ENCODE assay signal across 2 cellular contexts in the genomic region with DNA sequence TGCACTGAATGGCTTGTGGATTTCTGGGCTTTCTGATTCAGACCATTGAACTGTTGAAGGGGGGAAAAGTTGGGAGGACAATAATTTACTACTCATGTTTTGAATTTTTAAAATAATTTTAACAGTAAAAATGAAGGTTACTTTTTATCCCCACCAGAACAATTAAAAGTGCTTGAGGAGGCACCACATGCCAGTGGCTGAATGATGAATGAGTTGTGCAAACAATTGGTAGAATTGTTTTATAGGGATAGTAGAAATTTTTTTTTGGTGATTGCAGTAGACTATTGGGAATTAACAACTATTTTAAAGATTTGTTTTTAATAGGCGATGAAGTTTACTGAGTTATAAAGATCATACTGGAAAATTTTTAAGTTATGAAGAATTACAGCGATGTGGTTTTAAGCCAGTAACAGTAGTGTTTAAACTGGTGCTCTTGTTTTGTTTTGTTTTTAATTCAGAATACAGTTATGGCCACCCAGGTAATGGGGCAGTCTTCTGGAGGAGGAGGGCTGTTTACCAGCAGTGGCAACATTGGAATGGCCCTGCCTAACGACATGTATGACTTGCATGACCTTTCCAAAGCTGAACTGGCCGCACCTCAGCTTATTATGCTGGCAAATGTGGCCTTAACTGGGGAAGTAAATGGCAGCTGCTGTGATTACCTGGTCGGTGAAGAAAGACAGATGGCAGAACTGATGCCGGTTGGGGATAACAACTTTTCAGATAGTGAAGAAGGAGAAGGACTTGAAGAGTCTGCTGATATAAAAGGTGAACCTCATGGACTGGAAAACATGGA.
TF ChIP-seq lines count a peak whose summit lies in the region.

No MANE protein-coding gene starts in this region.

TF ChIP-seq in SK-N-SH, 30 proteins besides CTCF, POLR2A, EP300 and RAD21 (continued from another document):
- TF ChIP-seq, protein P1, sequence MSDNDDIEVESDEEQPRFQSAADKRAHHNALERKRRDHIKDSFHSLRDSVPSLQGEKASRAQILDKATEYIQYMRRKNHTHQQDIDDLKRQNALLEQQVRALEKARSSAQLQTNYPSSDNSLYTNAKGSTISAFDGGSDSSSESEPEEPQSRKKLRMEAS (IDR thresholded peaks at IDR 0.05; ENCODE audit: low read depth): no peak
- TF ChIP-seq, protein P2, sequence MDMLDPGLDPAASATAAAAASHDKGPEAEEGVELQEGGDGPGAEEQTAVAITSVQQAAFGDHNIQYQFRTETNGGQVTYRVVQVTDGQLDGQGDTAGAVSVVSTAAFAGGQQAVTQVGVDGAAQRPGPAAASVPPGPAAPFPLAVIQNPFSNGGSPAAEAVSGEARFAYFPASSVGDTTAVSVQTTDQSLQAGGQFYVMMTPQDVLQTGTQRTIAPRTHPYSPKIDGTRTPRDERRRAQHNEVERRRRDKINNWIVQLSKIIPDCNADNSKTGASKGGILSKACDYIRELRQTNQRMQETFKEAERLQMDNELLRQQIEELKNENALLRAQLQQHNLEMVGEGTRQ (IDR thresholded peaks at IDR 0.05; ENCODE audit: borderline replicate concordance, low read depth, low read length): no peak

TF ChIP-seq in SK-N-SH treated with all-trans-retinoic acid at 6 μM for 48 hours, 23 proteins besides CTCF, POLR2A, EP300 and RAD21 (continued from another document):
- TF ChIP-seq, protein P3, sequence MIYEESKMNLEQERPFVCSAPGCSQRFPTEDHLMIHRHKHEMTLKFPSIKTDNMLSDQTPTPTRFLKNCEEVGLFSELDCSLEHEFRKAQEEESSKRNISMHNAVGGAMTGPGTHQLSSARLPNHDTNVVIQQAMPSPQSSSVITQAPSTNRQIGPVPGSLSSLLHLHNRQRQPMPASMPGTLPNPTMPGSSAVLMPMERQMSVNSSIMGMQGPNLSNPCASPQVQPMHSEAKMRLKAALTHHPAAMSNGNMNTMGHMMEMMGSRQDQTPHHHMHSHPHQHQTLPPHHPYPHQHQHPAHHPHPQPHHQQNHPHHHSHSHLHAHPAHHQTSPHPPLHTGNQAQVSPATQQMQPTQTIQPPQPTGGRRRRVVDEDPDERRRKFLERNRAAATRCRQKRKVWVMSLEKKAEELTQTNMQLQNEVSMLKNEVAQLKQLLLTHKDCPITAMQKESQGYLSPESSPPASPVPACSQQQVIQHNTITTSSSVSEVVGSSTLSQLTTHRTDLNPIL (CRISPR knock-in tag; IDR thresholded peaks at IDR 0.05; ENCODE audit: low read depth): no peak
- TF ChIP-seq TCF4 (CRISPR knock-in tag; IDR thresholded peaks at IDR 0.05; ENCODE audit: borderline replicate concordance): no peak
